ENCODE assay signal across 10 cellular contexts in the genomic region with DNA sequence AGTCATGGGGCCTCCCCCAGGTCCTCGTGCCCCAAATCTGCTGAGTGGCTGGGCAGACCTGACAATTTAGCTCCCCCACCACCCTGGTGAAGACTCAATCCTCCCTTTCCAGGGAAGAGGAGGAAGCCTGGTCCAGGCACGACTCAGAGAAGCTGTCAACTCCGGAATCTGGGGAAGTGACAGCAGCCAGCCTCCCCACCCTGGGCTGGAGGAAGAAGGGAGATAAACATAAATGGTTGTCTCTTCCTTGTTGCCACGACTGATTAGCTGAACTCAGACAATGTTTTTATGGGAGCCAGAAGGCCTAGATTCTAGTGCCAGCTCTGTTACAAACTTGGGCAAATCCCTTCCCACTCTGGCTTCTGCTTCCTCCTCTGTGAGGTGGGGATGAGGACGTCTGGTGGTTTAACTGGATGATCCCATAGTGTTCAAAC. TPM values are rescaled to one million over a fixed set of nuclear protein-coding genes. Genes with fewer than 3 reads are reported as not detected.
DNase-seq lines count a peak whose midpoint lies in the region; ATAC-seq and TF ChIP-seq lines count a peak whose summit lies in the region.
"Had no signal": no experiment of that assay in that cellular context is flagged by ENCODE, and none has a peak within 500 bp of the region (broad histone marks: within the 10 kb centered on the region; RNA-seq: fewer than 3 reads in every experiment).

No MANE protein-coding gene starts in this region.

- H3K9me3 ChIP-seq in adrenal gland (replicated peaks in 1 of 3) (no peaks in the 10 kb centered on the region), testis (no peaks in the 10 kb centered on the region)

- no peak for DNase-seq in activated CD4-positive, alpha-beta T cell treated with anti-CD3 and anti-CD28 coated beads, Interleukin-2, amount 10 ng/mL, durations not matched to agents 24 days and 14 days
- no peak for DNase-seq in activated CD4-positive, alpha-beta T cell treated with anti-CD3 and anti-CD28 coated beads for 4 hours
- DNase-seq in adrenal gland = peak in 4 of 7 donors; percentile 14 to 53 (median 21)
- peak; percentile 82 for DNase-seq in mesenteric fat pad (ENCODE audit: low spot score)
- peak; percentile 53 for DNase-seq in testis
- no peak for DNase-seq in NCI-H69 (lab: John Stamatoyannopoulos, UW)
- DNase-seq in dermis blood vessel endothelial cell = no peak
- DNase-seq: ACHN, islet precursor cell had no signal

- intact Hi-C loops in activated CD4-positive, alpha-beta T cell treated with anti-CD3 and anti-CD28 coated beads, Interleukin-2, amount 10 ng/mL, durations not matched to agents 24 days and 14 days (cut with micrococcal nuclease) = no loop called here
- intact Hi-C loops in adrenal gland (cut with DNase I) = no loop called here
- intact Hi-C loops in testis (cut with DNase I; ENCODE audit: low total_unique reads) = no loop called here

- no peak for TF ChIP-seq POLR2A in adrenal gland (IDR thresholded peaks at IDR 0.05)
- TF ChIP-seq POLR2A in testis (IDR thresholded peaks at IDR 0.05) = no peak

- no peak for ATAC-seq in HG03469 (IDR thresholded peaks at IDR 0.05; ENCODE audit: unreplicated experiment)

- H3K4me3 Mint-ChIP-seq in activated CD4-positive, alpha-beta T cell treated with anti-CD3 and anti-CD28 coated beads, Interleukin-2, amount 10 ng/mL, durations not matched to agents 24 days and 14 days = no peak overlapping the region

- peaks cover 20% of the 10 kb centered on the region for H3K36me3 Mint-ChIP-seq in activated CD4-positive, alpha-beta T cell treated with anti-CD3 and anti-CD28 coated beads, Interleukin-2, amount 10 ng/mL, durations not matched to agents 24 days and 14 days (ENCODE audit: low read depth)

- H3K36me3 ChIP-seq in adrenal gland (replicated peaks in 1 of 2) (no peaks in the 10 kb centered on the region), testis (ENCODE audit: low read depth, missing control alignments) (no peaks in the 10 kb centered on the region)

- no peak overlapping the region for H3K4me3 ChIP-seq in adrenal gland
- H3K4me3 ChIP-seq in testis = no peak overlapping the region

- H3K4me1 Mint-ChIP-seq in activated CD4-positive, alpha-beta T cell treated with anti-CD3 and anti-CD28 coated beads, Interleukin-2, amount 10 ng/mL, durations not matched to agents 24 days and 14 days = peaks cover 45% of the 10 kb centered on the region

- H3K9me3 Mint-ChIP-seq in activated CD4-positive, alpha-beta T cell treated with anti-CD3 and anti-CD28 coated beads, Interleukin-2, amount 10 ng/mL, durations not matched to agents 24 days and 14 days = no peaks in the 10 kb centered on the region

- no peaks in the 10 kb centered on the region for H3K27me3 Mint-ChIP-seq in activated CD4-positive, alpha-beta T cell treated with anti-CD3 and anti-CD28 coated beads, Interleukin-2, amount 10 ng/mL, durations not matched to agents 24 days and 14 days

- TF ChIP-seq CTCF in adrenal gland (IDR thresholded peaks at IDR 0.05) (no peak), testis (IDR thresholded peaks at IDR 0.05) (no peak)

- no peaks in the 10 kb centered on the region for H3K27me3 ChIP-seq in adrenal gland
- H3K27me3 ChIP-seq in testis = no peaks in the 10 kb centered on the region

- peak overlapping the region; percentile 73 for H3K27ac Mint-ChIP-seq in activated CD4-positive, alpha-beta T cell treated with anti-CD3 and anti-CD28 coated beads, Interleukin-2, amount 10 ng/mL, durations not matched to agents 24 days and 14 days

- H3K4me1 ChIP-seq in adrenal gland (replicated peaks in 1 of 2) (peaks cover 14 to 19% of the 10 kb centered on the region in 2 donors), testis (peaks cover 7% of the 10 kb centered on the region)

- 17 to 49% (median 37%) methylated on average over 4 to 5 of the region's 5 CpGs for WGBS in adrenal gland, 4 donors
- 41 to 43% methylated on average over 5 of the region's 5 CpGs for WGBS in testis, 2 donors

- H3K27ac ChIP-seq in adrenal gland (peak overlapping the region in 4 of 5 donors; percentile 41 to 84 (median 58)), testis (peak overlapping the region; percentile 19 to 34)

RNA-seq across cellular contexts. Expression of a gene that starts 15.4 kb away (rescaled TPM):
- total RNA-seq in activated CD4-positive, alpha-beta T cell treated with anti-CD3 and anti-CD28 coated beads, Interleukin-2, amount 10 ng/mL, durations not matched to agents 24 days and 14 days = 22.7 and 23.2 TPM in 2 replicates
- total RNA-seq in adrenal gland (100 to 1,000 TPM; 123 to 241 (median 177) TPM), mesenteric fat pad (184 TPM), testis (10 to 100 TPM; 37.6 to 65.3 TPM), dermis blood vessel endothelial cell (5.4 and 5.6 TPM in 2 replicates)
- polyA plus RNA-seq in adrenal gland (100 to 1,000 TPM in 2 of 3 donors, 10 to 100 TPM in 1; 76.1 to 176 (median 148) TPM), testis (ENCODE audit: insufficient read depth, low read depth, low replicate concordance) (40.8 TPM)

RNA-seq across cellular contexts. Expression of a gene that starts 44.5 kb away (rescaled TPM):
- 15.4 and 16.0 TPM in 2 replicates for total RNA-seq in activated CD4-positive, alpha-beta T cell treated with anti-CD3 and anti-CD28 coated beads, Interleukin-2, amount 10 ng/mL, durations not matched to agents 24 days and 14 days
- total RNA-seq in adrenal gland = 10 to 100 TPM; 45.0 to 79.8 (median 53.9) TPM
- 10 to 100 TPM; 15.5 to 62.9 (median 21.4) TPM for polyA plus RNA-seq in adrenal gland
- total RNA-seq in mesenteric fat pad = 38.7 TPM
- 10 to 100 TPM; 38.0 to 54.4 TPM for total RNA-seq in testis
- polyA plus RNA-seq in testis (ENCODE audit: insufficient read depth, low read depth, low replicate concordance) = 29.8 TPM
- 15.5 and 18.0 TPM in 2 replicates for total RNA-seq in dermis blood vessel endothelial cell

RNA-seq across cellular contexts. Expression of a gene that starts 50.9 kb away (rescaled TPM):
- total RNA-seq in activated CD4-positive, alpha-beta T cell treated with anti-CD3 and anti-CD28 coated beads, Interleukin-2, amount 10 ng/mL, durations not matched to agents 24 days and 14 days = 314 and 315 TPM in 2 replicates
- total RNA-seq in adrenal gland = 100 to 1,000 TPM; 144 to 382 (median 278) TPM
- 100 to 1,000 TPM; 115 to 176 (median 139) TPM for polyA plus RNA-seq in adrenal gland
- 631 TPM for total RNA-seq in mesenteric fat pad
- total RNA-seq in testis = 100 to 1,000 TPM; 116 to 180 TPM
- polyA plus RNA-seq in testis (ENCODE audit: insufficient read depth, low read depth, low replicate concordance) = 152 TPM
- 144 and 211 TPM in 2 replicates for total RNA-seq in dermis blood vessel endothelial cell

Comparison
In these comparisons a context has a peak if more than half of its experiments do, and no peak if none do; other contexts are left out.
1. DNase-seq: peak in adrenal gland (4 of 7), mesenteric fat pad (single experiment) and testis (single experiment); none in activated CD4-positive, alpha-beta T cell treated with anti-CD3 and anti-CD28 coated beads, Interleukin-2, amount 10 ng/mL, durations not matched to agents 24 days and 14 days (single experiment), activated CD4-positive, alpha-beta T cell treated with anti-CD3 and anti-CD28 coated beads for 4 hours (0 of 2), NCI-H69 (single experiment) and dermis blood vessel endothelial cell (single experiment).